In the genomic region with DNA sequence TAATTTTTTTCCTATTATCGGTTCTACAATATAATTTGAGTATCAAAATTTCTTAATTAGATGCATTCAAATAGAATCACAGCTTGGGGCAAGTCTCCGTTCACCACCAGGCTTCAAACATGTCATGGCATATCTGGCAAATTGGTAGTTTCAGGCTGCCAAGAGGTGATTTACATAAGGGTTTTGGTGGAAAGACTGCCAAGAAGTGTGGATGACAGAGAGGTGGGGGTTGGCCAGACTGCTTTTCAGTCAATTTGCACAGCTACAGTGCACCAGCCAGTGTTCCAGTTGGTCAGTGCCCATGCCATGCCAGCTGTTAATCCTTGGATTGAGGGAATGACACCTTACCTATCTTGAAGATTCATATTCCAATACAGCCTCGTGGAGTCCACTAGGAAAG, we compare ENCODE assay signal across 18 cellular contexts. TPM values are rescaled to one million over a fixed set of nuclear protein-coding genes. Genes with fewer than 3 reads are reported as not detected.
DNase-seq lines count a peak whose midpoint lies in the region; ATAC-seq, FAIRE-seq and TF ChIP-seq lines count a peak whose summit lies in the region.
"Had no signal": no experiment of that assay in that cellular context is flagged by ENCODE, and none has a peak within 500 bp of the region (broad histone marks: within the 10 kb centered on the region; RNA-seq: fewer than 3 reads in every experiment).

No MANE protein-coding gene starts in this region.

- ATAC-seq in Right ventricle myocardium superior (ENCODE audit: poor library complexity) = peak; percentile 76
- peak; percentile 54 to 81 (median 68) for ATAC-seq in heart left ventricle
- ATAC-seq: A549, K562 had no signal

- peaks cover 0 to 4% of the 10 kb centered on the region in 2 donors for H3K4me1 ChIP-seq in right atrium auricular region
- peaks cover 0 to 19% (median 0%) of the 10 kb centered on the region in 12 donors for H3K4me1 ChIP-seq in heart left ventricle

- H3K4me3 ChIP-seq in right atrium auricular region (no peak overlapping the region), heart left ventricle (no peak overlapping the region)
- H3K4me3 ChIP-seq: A549, dorsolateral prefrontal cortex, K562, ovary, thoracic aorta had no signal

- FAIRE-seq in urothelium cell line (lab: Jason Lieb, UNC) = peak; percentile 32
- FAIRE-seq: A549, K562 had no signal

- H3K9me3 ChIP-seq in right atrium auricular region = no peaks in the 10 kb centered on the region
- H3K9me3 ChIP-seq in heart left ventricle = no peaks in the 10 kb centered on the region
- H3K9me3 ChIP-seq: A549, ovary, thoracic aorta had no signal

- H3K36me3 ChIP-seq in right atrium auricular region (no peaks in the 10 kb centered on the region), heart left ventricle (peaks cover 0 to 8% (median 0%) of the 10 kb centered on the region in 9 donors)
- H3K36me3 ChIP-seq: ovary, thoracic aorta had no signal

- H3K27ac ChIP-seq in right atrium auricular region (no peak overlapping the region), heart left ventricle (peak overlapping the region in 2 of 12 donors; percentile 26 to 34)
- H3K27ac ChIP-seq: A549, dorsolateral prefrontal cortex, ovary, thoracic aorta had no signal

- H3K27me3 ChIP-seq in right atrium auricular region (no peaks in the 10 kb centered on the region), heart left ventricle (no peaks in the 10 kb centered on the region)
- H3K27me3 ChIP-seq: dorsolateral prefrontal cortex, ovary had no signal

- WGBS in heart left ventricle, 4 donors = 60 to 79% (median 71%) methylated on average over 3 of the region's 3 CpGs

- intact Hi-C loops in Right ventricle myocardium superior (cut with DNase I) (no loop called here), heart left ventricle (cut with DNase I) (no loop called here)

- no peak for TF ChIP-seq POLR2A in heart left ventricle (IDR thresholded peaks at IDR 0.05)

- TF ChIP-seq CTCF in right atrium auricular region (IDR thresholded peaks at IDR 0.05) (no peak), heart left ventricle (IDR thresholded peaks at IDR 0.05) (no peak)

- DNase-seq in Right ventricle myocardium superior (no peak), right atrium auricular region (ENCODE audit: low spot score) (no peak), NCI-H69 (lab: John Stamatoyannopoulos, UW) (peak; percentile 94), heart left ventricle (no peak), urothelium cell line (ENCODE audit: low spot score) (no peak), GOT3 (lab: John Stamatoyannopoulos, UW) (no peak), NOMO-1 treated with DMSO at 0.1 percent for 48 hours (lab: John Stamatoyannopoulos, UW; ENCODE audit: unreplicated experiment) (no peak)
- no peak for DNase-seq in activated CD4-positive, alpha-beta T cell treated with anti-CD3 and anti-CD28 coated beads, Interleukin-2, amount 50 U/mL, for 4 hours
- DNase-seq: activated CD4-positive, alpha-beta T cell treated with anti-CD3 and anti-CD28 coated beads, Interleukin-2, amount 10 ng/mL, durations not matched to agents 24 days and 14 days; foreskin melanocyte; immature natural killer cell; ovary; RPMI8226; stimulated activated CD4-positive, alpha-beta T cell treated with anti-CD3 and anti-CD28 coated beads, Interleukin-15, amount 100 ng/mL, for 24 hours had no signal

RNA-seq across cellular contexts. Expression of gene GSK3B, which starts 8.4 kb away (rescaled TPM):
- total RNA-seq in Right ventricle myocardium superior (35.0 TPM), right atrium auricular region (10 to 100 TPM; 31.3 to 42.0 TPM), heart left ventricle (10 to 100 TPM; 36.5 to 58.9 (median 49.8) TPM)
- 10 to 100 TPM in 1 of 2 donors, 1 to 10 TPM in 1; 8.8 to 26.9 TPM for polyA plus RNA-seq in heart left ventricle
